11 cellular contexts compared by ENCODE assay signal in genomic region chrX:27451324-27451723, GRCh38. TPM values are rescaled to one million over a fixed set of nuclear protein-coding genes. Genes with fewer than 3 reads are reported as not detected.
"Had no signal": no experiment of that assay in that cellular context is flagged by ENCODE, and none has a peak within 500 bp of the region (broad histone marks: within the 10 kb centered on the region; RNA-seq: fewer than 3 reads in every experiment).

No MANE protein-coding gene starts in this region.

- FAIRE-seq: H1, H54 had no signal

- H3K4me2 ChIP-seq: GM23338 had no signal

- H3K4me1 Mint-ChIP-seq: GM23338, H9 had no signal

- H3K27ac Mint-ChIP-seq: GM23338, H9, HFFc6 had no signal

- H3K4me1 ChIP-seq: HAP-1 had no signal

- H3K9me3 ChIP-seq: HAP-1 had no signal

- ATAC-seq: GM23338, HCT116 had no signal

- H3K36me3 ChIP-seq: HAP-1 had no signal

- H3K4me3 ChIP-seq: GM23248, GM23338, HAP-1 had no signal

- DNase-seq: GM23248, GOT3, H7, H9, HCEC 1CT, HFFc6 had no signal

- H3K9ac ChIP-seq: GM23248 had no signal

- H3K27ac ChIP-seq: GM23248 had no signal

- H2AFZ ChIP-seq: GM23248, GM23338 had no signal

- H3K9me3 Mint-ChIP-seq: GM23338 had no signal

- H3K4me3 Mint-ChIP-seq: GM23338, H9, HFFc6 had no signal

RNA-seq across cellular contexts. Expression of gene PPP4R3C, which starts 11.8 kb away (rescaled TPM):
- total RNA-seq: GM23248, GM23338, H1, H7, H9, HFFc6 had no signal
- polyA plus RNA-seq: GM23248, GM23338, H1 had no signal
